Comparison of ENCODE assay signal across 8 cellular contexts in the genomic region with DNA sequence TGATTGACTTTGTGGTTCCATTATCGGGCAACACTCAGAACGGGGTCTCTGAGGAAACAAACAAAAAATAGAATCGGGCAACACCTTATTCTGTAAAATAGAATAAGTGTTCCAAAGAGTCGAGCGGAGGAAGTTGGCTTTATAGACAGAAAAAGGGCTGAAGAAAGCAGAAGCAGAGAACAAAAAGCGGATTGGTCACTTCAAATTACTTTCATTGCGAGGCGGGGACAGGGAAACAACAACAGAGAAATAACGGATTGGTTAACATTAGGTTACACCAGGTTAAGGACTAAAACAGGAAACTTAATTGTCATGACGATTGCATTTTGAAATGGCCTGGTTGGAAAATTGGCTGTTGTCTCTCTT.
DNase-seq lines count a peak whose midpoint lies in the region; TF ChIP-seq lines count a peak whose summit lies in the region.

No MANE protein-coding gene starts in this region.

- no peaks in the 10 kb centered on the region for H3K9me3 ChIP-seq in OCI-LY1 (ENCODE audit: low read length)
- no peaks in the 10 kb centered on the region for H3K9me3 ChIP-seq in iPS-20b (ENCODE audit: insufficient read depth, low read depth, low read length)

- H3K36me3 ChIP-seq in OCI-LY1 (ENCODE audit: insufficient read depth, low read length) (no peaks in the 10 kb centered on the region), iPS-20b (ENCODE audit: insufficient read depth, low read depth, low read length) (no peaks in the 10 kb centered on the region)

- H3K9ac ChIP-seq in OCI-LY1 (ENCODE audit: low read length) = peak overlapping the region; percentile 71
- peak overlapping the region; percentile 83; the same call in 1 of the 2 replicates for H3K9ac ChIP-seq in iPS-20b (ENCODE audit: low read depth, low read length)

- H3K79me2 ChIP-seq in OCI-LY1 (ENCODE audit: insufficient read depth, low read length) = 0 out of 2 replicates have a peak, but pooled peaks cover 3% of the 10 kb centered on the region

- peak overlapping the region; percentile 99 for H2AFZ ChIP-seq in OCI-LY1 (ENCODE audit: low read length)

- H3K9me2 ChIP-seq in OCI-LY1 (ENCODE audit: low read depth, low read length) = no peaks in the 10 kb centered on the region

- DNase-seq in ELR (ENCODE audit: low read depth) (peak; percentile 60), HCEC 1CT (peak; percentile 30), T47D (ENCODE audit: low read depth in 1 of 2, low spot score in 1 of 2) (peak; percentile 7 to 25), skeletal muscle cell (ENCODE audit: low read depth) (peak; percentile 13), NK-92 (lab: John Stamatoyannopoulos, UW; ENCODE audit: unreplicated experiment) (no peak), cortex of kidney (lab: John Stamatoyannopoulos, UW) (no peak)

- H3K27me3 ChIP-seq in OCI-LY1 (ENCODE audit: insufficient read depth, low read length) (no peaks in the 10 kb centered on the region), iPS-20b (ENCODE audit: insufficient read depth, low read length) (peaks cover 16% of the 10 kb centered on the region)

- no peaks in the 10 kb centered on the region for H3F3A ChIP-seq in OCI-LY1 (ENCODE audit: insufficient read depth, low read length)

- in situ Hi-C loops in T47D (cut with HindIII; ENCODE audit: low pct_unique_long_range_greater_than_20kb, low sequenced_read_pairs) = no loop called here

- peak overlapping the region; percentile 89 for H3K4me2 ChIP-seq in OCI-LY1 (ENCODE audit: low read length)

- H3K27ac ChIP-seq in OCI-LY1 (ENCODE audit: low read depth, low read length, poor library complexity, severe bottlenecking) = peak overlapping the region; percentile 30
- H3K27ac ChIP-seq in iPS-20b (ENCODE audit: low read length) = peak overlapping the region; percentile 81

- H3K4me3 ChIP-seq in OCI-LY1 (ENCODE audit: low read depth, low read length, poor library complexity, severe bottlenecking) (peak overlapping the region; percentile 75), iPS-20b (ENCODE audit: low read length) (peak overlapping the region; percentile 93), skeletal muscle cell (ENCODE audit: low read depth, low read length) (peak overlapping the region; percentile 60)

- H4K20me1 ChIP-seq in OCI-LY1 (ENCODE audit: insufficient read depth, low read length) = no peaks in the 10 kb centered on the region

- H3K4me1 ChIP-seq in OCI-LY1 (ENCODE audit: insufficient read depth, low read length, severe bottlenecking) = peaks cover 32% of the 10 kb centered on the region
- H3K4me1 ChIP-seq in iPS-20b (ENCODE audit: insufficient read depth, low read length) = peaks cover 5% of the 10 kb centered on the region; the same call in 1 of the 2 replicates

- no peak for TF ChIP-seq CTCF in OCI-LY1 (IDR thresholded peaks at IDR 0.05; ENCODE audit: low read length)

Comparison
In these comparisons a context has a peak if more than half of its experiments do, and no peak if none do; other contexts are left out.
1. DNase-seq: peak in ELR (single experiment), HCEC 1CT (single experiment), T47D (2 of 2) and skeletal muscle cell (single experiment); none in NK-92 (single experiment) and cortex of kidney (single experiment).
2. Peak in every context shown above with its lines, with median percentiles within 50 percentile points of each other: H3K4me3 ChIP-seq.